ENCODE assay signal across 10 cellular contexts in the genomic region with DNA sequence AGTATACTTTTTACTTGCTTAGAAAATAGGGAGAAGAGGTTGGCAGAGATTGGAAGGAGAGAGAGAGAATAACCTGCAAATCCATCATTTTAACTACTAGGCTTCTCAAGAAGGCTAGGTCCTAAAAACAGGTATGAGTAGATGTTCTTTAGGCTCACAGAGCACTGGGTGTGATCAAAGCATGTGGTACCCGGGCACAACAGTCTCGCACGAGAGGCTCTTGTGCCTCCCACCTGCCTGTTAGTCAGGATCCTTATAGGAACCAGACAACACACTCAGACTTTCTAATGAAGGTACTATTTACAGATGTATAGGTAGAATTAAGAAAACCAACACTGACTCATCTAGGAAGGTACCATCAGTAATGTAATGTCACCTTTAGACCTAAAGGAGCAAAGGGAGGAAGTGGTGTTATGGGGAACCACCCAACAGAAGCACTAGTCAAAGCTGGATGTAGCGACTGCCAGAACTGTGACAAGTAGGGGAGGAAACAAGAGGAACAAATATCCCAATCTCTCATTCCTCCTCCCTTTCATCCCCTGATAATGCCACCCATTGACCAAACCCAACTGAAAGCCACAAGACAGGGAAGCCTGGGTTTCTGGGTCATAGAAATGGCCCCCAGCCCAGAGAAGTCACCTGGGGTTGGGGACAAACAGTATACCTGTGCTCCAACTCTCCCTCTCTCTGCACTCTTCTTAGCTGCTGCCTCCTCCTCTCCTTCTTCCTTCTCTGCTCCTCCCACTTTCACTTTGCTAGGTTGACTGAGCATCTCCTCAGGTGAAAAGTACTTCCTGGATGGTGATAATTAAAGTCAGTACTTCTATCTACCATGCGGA. TPM values are rescaled to one million over a fixed set of nuclear protein-coding genes. Genes with fewer than 3 reads are reported as not detected.
A peak's percentile ranks its signal among the peaks of the same experiment; 100 is the strongest.
DNase-seq lines count a peak whose midpoint lies in the region; ATAC-seq and TF ChIP-seq lines count a peak whose summit lies in the region.
"Had no signal": no experiment of that assay in that cellular context is flagged by ENCODE, and none has a peak within 500 bp of the region (broad histone marks: within the 10 kb centered on the region; RNA-seq: fewer than 3 reads in every experiment).

No MANE protein-coding gene starts in this region.

- H4K12ac ChIP-seq in trophoblast cell (ENCODE audit: low read depth, low read length): no peak overlapping the region

- H3K36me3 ChIP-seq in trophoblast cell (ENCODE audit: control insufficient read depth in 1 of 2, insufficient read depth in 2 of 2, low read length in 2 of 2): no peaks in the 10 kb centered on the region
- H3K36me3 ChIP-seq: thyroid gland had no signal

- no peak overlapping the region for H4K8ac ChIP-seq in trophoblast cell (ENCODE audit: low read depth, low read length)

- no peaks in the 10 kb centered on the region for H3K27me3 Mint-ChIP-seq in activated T-cell treated with anti-CD3 and anti-CD28 coated beads, Interleukin-2, amount 50 U/mL, for 4 hours (ENCODE audit: low read depth)
- peaks cover 12% of the 10 kb centered on the region for H3K27me3 Mint-ChIP-seq in type B pancreatic cell
- peaks cover 12% of the 10 kb centered on the region for H3K27me3 Mint-ChIP-seq in nephron progenitor cell (ENCODE audit: low read depth, poor library complexity)

- peaks cover 21% of the 10 kb centered on the region for H3K4me1 Mint-ChIP-seq in activated T-cell treated with anti-CD3 and anti-CD28 coated beads, Interleukin-2, amount 50 U/mL, for 4 hours (ENCODE audit: low read depth)
- H3K4me1 Mint-ChIP-seq in type B pancreatic cell (ENCODE audit: unreplicated experiment) (no peaks in the 10 kb centered on the region), nephron progenitor cell (peaks cover 5% of the 10 kb centered on the region)

- H3K4me1 ChIP-seq in trophoblast cell (ENCODE audit: control insufficient read depth in 1 of 2, insufficient read depth in 2 of 2, low read length in 2 of 2): no peaks in the 10 kb centered on the region
- H3K4me1 ChIP-seq: thyroid gland had no signal

- H3K36me3 Mint-ChIP-seq in activated T-cell treated with anti-CD3 and anti-CD28 coated beads, Interleukin-2, amount 50 U/mL, for 4 hours (ENCODE audit: insufficient read depth): no peaks in the 10 kb centered on the region
- no peaks in the 10 kb centered on the region for H3K36me3 Mint-ChIP-seq in activated naive CD4-positive, alpha-beta T cell treated with anti-CD3 and anti-CD28 coated beads, Interleukin-2, amount 50 U/mL, for 72 hours
- H3K36me3 Mint-ChIP-seq in type B pancreatic cell (no peaks in the 10 kb centered on the region), nephron progenitor cell (ENCODE audit: low read depth) (no peaks in the 10 kb centered on the region)

- peak overlapping the region; percentile 12 for H3K4me3 Mint-ChIP-seq in activated T-cell treated with anti-CD3 and anti-CD28 coated beads, Interleukin-2, amount 50 U/mL, for 4 hours
- H3K4me3 Mint-ChIP-seq in type B pancreatic cell (no peak overlapping the region), nephron progenitor cell (no peak overlapping the region)

- H3K4me3 ChIP-seq in trophoblast cell (ENCODE audit: low read depth, low read length): no peak overlapping the region
- H3K4me3 ChIP-seq: thyroid gland had no signal

- H3K23ac ChIP-seq in trophoblast cell (ENCODE audit: low read length): no peak overlapping the region

- TF ChIP-seq CTCF in type B pancreatic cell (conservative IDR thresholded peaks at IDR 0.05) (no peak), nephron progenitor cell (IDR thresholded peaks at IDR 0.05) (no peak)

- no peaks in the 10 kb centered on the region for H3K79me2 ChIP-seq in trophoblast cell (ENCODE audit: control insufficient read depth, insufficient read depth, low read length, poor library complexity)

- ATAC-seq in activated T-cell treated with anti-CD3 and anti-CD28 coated beads, Interleukin-2, amount 50 U/mL, for 4 hours: peak; percentile 92 to 93
- peak; percentile 89 for ATAC-seq in HG03432 (IDR thresholded peaks at IDR 0.05; ENCODE audit: unreplicated experiment)
- ATAC-seq in activated naive CD4-positive, alpha-beta T cell treated with anti-CD3 and anti-CD28 coated beads, Interleukin-2, amount 50 U/mL, for 72 hours: peak; percentile 97 to 99

- no peak overlapping the region for H3K9ac ChIP-seq in trophoblast cell (ENCODE audit: low read length)

- no peaks in the 10 kb centered on the region for H3K9me3 Mint-ChIP-seq in activated T-cell treated with anti-CD3 and anti-CD28 coated beads, Interleukin-2, amount 50 U/mL, for 4 hours
- no peaks in the 10 kb centered on the region for H3K9me3 Mint-ChIP-seq in activated naive CD4-positive, alpha-beta T cell treated with anti-CD3 and anti-CD28 coated beads, Interleukin-2, amount 50 U/mL, for 72 hours
- no peaks in the 10 kb centered on the region for H3K9me3 Mint-ChIP-seq in type B pancreatic cell
- H3K9me3 Mint-ChIP-seq in nephron progenitor cell: peaks cover 3% of the 10 kb centered on the region

- H3K4me2 ChIP-seq in trophoblast cell (ENCODE audit: low read length): no peak overlapping the region

- no peaks in the 10 kb centered on the region for H3K27me3 ChIP-seq in trophoblast cell (ENCODE audit: insufficient read depth, low read length)
- H3K27me3 ChIP-seq: thyroid gland had no signal

- H4K91ac ChIP-seq in trophoblast cell (ENCODE audit: low read depth, low read length): no peak overlapping the region

- H2BK120ac ChIP-seq in trophoblast cell (ENCODE audit: insufficient read depth, low read length, poor library complexity): no peak overlapping the region

- H3K27ac Mint-ChIP-seq in activated naive CD4-positive, alpha-beta T cell treated with anti-CD3 and anti-CD28 coated beads, Interleukin-2, amount 50 U/mL, for 72 hours: peak overlapping the region; percentile 13 to 38
- H3K27ac Mint-ChIP-seq in type B pancreatic cell (no peak overlapping the region), nephron progenitor cell (no peak overlapping the region)

- H2AK5ac ChIP-seq in trophoblast cell (ENCODE audit: low read length): no peak overlapping the region

- no peak for DNase-seq in activated T-cell treated with anti-CD3 and anti-CD28 coated beads, Interleukin-2, amount 50 U/mL, for 4 hours
- no peak for DNase-seq in activated T-cell treated with anti-CD3 and anti-CD28 coated beads, Interleukin-2, amount 50 U/mL, for 1 hour
- peak in 1 of 2 donors; percentile 22 for DNase-seq in activated naive CD4-positive, alpha-beta T cell treated with anti-CD3 and anti-CD28 coated beads, Interleukin-2, amount 50 U/mL, for 72 hours (ENCODE audit: low spot score in 2 of 2)
- DNase-seq in trophoblast cell (no peak), T-helper 9 cell (no peak), type B pancreatic cell (ENCODE audit: extremely low spot score, unreplicated experiment) (no peak), nephron progenitor cell (no peak)
- DNase-seq: activated effector memory CD4-positive, alpha-beta T cell treated with anti-CD3 and anti-CD28 coated beads, Interleukin-2, amount 50 U/mL, for 16 hours; thyroid gland had no signal

- H3K4ac ChIP-seq in trophoblast cell (ENCODE audit: low read depth, low read length): no peak overlapping the region

- H2BK5ac ChIP-seq in trophoblast cell (ENCODE audit: low read depth, low read length, poor library complexity): no peak overlapping the region

- H3K9me3 ChIP-seq in trophoblast cell (ENCODE audit: insufficient read depth, low read depth, low read length): no peaks in the 10 kb centered on the region
- H3K9me3 ChIP-seq: thyroid gland had no signal

- H2BK12ac ChIP-seq in trophoblast cell (ENCODE audit: low read length): no peak overlapping the region

- H3K14ac ChIP-seq in trophoblast cell (ENCODE audit: low read length): no peak overlapping the region

- no CpG with 5 or more reads among the region's 5 CpGs for WGBS in trophoblast cell (ENCODE audit: extremely low coverage, insufficient coverage, insufficient read length)

- H3K79me1 ChIP-seq in trophoblast cell (ENCODE audit: low read length): no peaks in the 10 kb centered on the region

- no peak overlapping the region for H3K18ac ChIP-seq in trophoblast cell (ENCODE audit: low read length)

- H3K27ac ChIP-seq in trophoblast cell (ENCODE audit: low read depth, low read length): no peak overlapping the region
- H3K27ac ChIP-seq: thyroid gland had no signal

- H2AFZ ChIP-seq in trophoblast cell (ENCODE audit: insufficient read depth, low read length, poor library complexity): no peak overlapping the region

RNA-seq across cellular contexts. Expression of gene MARCHF4, which starts 16.0 kb away (rescaled TPM):
- not detected for total RNA-seq in activated T-cell treated with anti-CD3 and anti-CD28 coated beads, Interleukin-2, amount 50 U/mL, for 4 hours
- total RNA-seq in activated naive CD4-positive, alpha-beta T cell treated with anti-CD3 and anti-CD28 coated beads, Interleukin-2, amount 50 U/mL, for 72 hours: not detected
- 0.40 and 0.42 TPM in 2 replicates for polyA plus RNA-seq in trophoblast cell (2013)
- total RNA-seq in type B pancreatic cell (ENCODE audit: low replicate concordance): 0.93 and 1.1 TPM in 2 replicates

RNA-seq across cellular contexts. Expression of gene SMARCAL1, which starts 24.0 kb away (rescaled TPM):
- 10 to 100 TPM; 18.2 to 21.9 (median 19.9) TPM for total RNA-seq in activated T-cell treated with anti-CD3 and anti-CD28 coated beads, Interleukin-2, amount 50 U/mL, for 4 hours
- 10 to 100 TPM; 28.3 to 29.2 TPM for total RNA-seq in activated naive CD4-positive, alpha-beta T cell treated with anti-CD3 and anti-CD28 coated beads, Interleukin-2, amount 50 U/mL, for 72 hours
- polyA plus RNA-seq in trophoblast cell (2013): 15.7 and 16.5 TPM in 2 replicates
- 21.9 and 29.0 TPM in 2 replicates for total RNA-seq in type B pancreatic cell (ENCODE audit: low replicate concordance)

Comparison
In these comparisons a context has a peak if more than half of its experiments do, and no peak if none do; other contexts are left out.
1. H3K27ac Mint-ChIP-seq: peak in activated naive CD4-positive, alpha-beta T cell treated with anti-CD3 and anti-CD28 coated beads, Interleukin-2, amount 50 U/mL, for 72 hours (2 of 2); none in type B pancreatic cell (single experiment) and nephron progenitor cell (single experiment).
2. Peak in every context shown above with its lines, with median percentiles within 50 percentile points of each other: ATAC-seq.